ENCODE assay signal across 9 cellular contexts in genomic region chr15:67884009-67884408, GRCh38. TPM values are rescaled to one million over a fixed set of nuclear protein-coding genes. Genes with fewer than 3 reads are reported as not detected.
DNase-seq lines count a peak whose midpoint lies in the region; ATAC-seq and TF ChIP-seq lines count a peak whose summit lies in the region.
"Had no signal": no experiment of that assay in that cellular context is flagged by ENCODE, and none has a peak within 500 bp of the region (broad histone marks: within the 10 kb centered on the region; RNA-seq: fewer than 3 reads in every experiment).

No MANE protein-coding gene starts in this region.

- in situ Hi-C loops in brain microvascular endothelial cell (cut with HindIII; ENCODE audit: low pct_ligation_motif_present, low sequenced_read_pairs), result no loop called here

- 70 to 75% methylated on average over 6 of the region's 6 CpGs for WGBS in heart right ventricle, 2 donors
- WGBS in mesodermal cell (ENCODE audit: insufficient coverage in 2 of 2), 2 experiments, result 100% methylated on average over 1 of the region's 6 CpGs; no CpG with 5 or more reads in 1 of the 2 experiments
- 57 to 60% methylated on average over 6 of the region's 6 CpGs for whole genome bisulfite sequencing in aorta, 2 donors

- H3K4me1 ChIP-seq in heart right ventricle (peaks cover 0 to 57% (median 11%) of the 10 kb centered on the region in 9 donors), mesodermal cell (ENCODE audit: control insufficient read depth, insufficient read depth, low read length, poor library complexity, severe bottlenecking) (peaks cover 28% of the 10 kb centered on the region), upper lobe of right lung (peaks cover 28% of the 10 kb centered on the region), aorta (ENCODE audit: control insufficient read depth in 1 of 2, insufficient read depth in 2 of 2, low read length in 2 of 2) (no peaks in the 10 kb centered on the region)

- H3K36me3 ChIP-seq in heart right ventricle (no peaks in the 10 kb centered on the region), brain microvascular endothelial cell (replicated peaks) (no peaks in the 10 kb centered on the region), mesodermal cell (ENCODE audit: control insufficient read depth, insufficient read depth, low read length) (no peaks in the 10 kb centered on the region), upper lobe of right lung (no peaks in the 10 kb centered on the region), aorta (ENCODE audit: control insufficient read depth in 1 of 2, insufficient read depth in 2 of 2, low read length in 1 of 2) (no peaks in the 10 kb centered on the region)

- no peak for DNase-seq in heart right ventricle
- DNase-seq in Right ventricle myocardium inferior (ENCODE audit: missing footprints), result no peak
- DNase-seq in brain microvascular endothelial cell, result no peak
- DNase-seq in upper lobe of right lung, result no peak
- no peak for DNase-seq in iPS-NIHi7 (ENCODE audit: extremely low spot score)
- DNase-seq in aorta, result no peak
- no peak for DNase-seq in DMS153 (lab: John Stamatoyannopoulos, UW)

- H3K4me3 ChIP-seq in heart right ventricle (peak overlapping the region in 7 of 10 donors; percentile 36 to 64 (median 61)), brain microvascular endothelial cell (ENCODE audit: low read depth, low read length) (peak overlapping the region; percentile 55), mesodermal cell (ENCODE audit: extremely low read depth, insufficient read depth, low read length, poor library complexity, severe bottlenecking) (peak overlapping the region; percentile 40), upper lobe of right lung (peak overlapping the region; percentile 53), aorta (ENCODE audit: low read length in 2 of 2) (no peak overlapping the region)

- H3K27ac ChIP-seq in heart right ventricle (peak overlapping the region in 9 of 10 donors; percentile 61 to 87 (median 79)), brain microvascular endothelial cell (peak overlapping the region; percentile 38), mesodermal cell (ENCODE audit: low read depth, low read length, severe bottlenecking) (peak overlapping the region; percentile 73), upper lobe of right lung (peak overlapping the region; percentile 89), aorta (ENCODE audit: low read depth in 1 of 2, low read length in 2 of 2) (peak overlapping the region in 1 of 2 donors; percentile 10)

- H3K27me3 ChIP-seq in heart right ventricle (no peaks in the 10 kb centered on the region), brain microvascular endothelial cell (replicated peaks) (no peaks in the 10 kb centered on the region), upper lobe of right lung (no peaks in the 10 kb centered on the region), aorta (ENCODE audit: control insufficient read depth in 1 of 2, insufficient read depth in 2 of 2, low read length in 1 of 2) (no peaks in the 10 kb centered on the region)

- TF ChIP-seq CTCF in heart right ventricle (IDR thresholded peaks at IDR 0.05) (no peak), brain microvascular endothelial cell (IDR thresholded peaks at IDR 0.05; ENCODE audit: low read depth, low read length, missing control alignments) (no peak), upper lobe of right lung (IDR thresholded peaks at IDR 0.05) (no peak)

- intact Hi-C loops in heart right ventricle (cut with DNase I) (loop anchor here in 1 of 10 donors (10.0 kb wide), 1 partner anchor 151 kb away; no protein-coding TSS in a partner anchor), Right ventricle myocardium inferior (cut with DNase I) (no loop called here), upper lobe of right lung (cut with DNase I) (no loop called here), aorta (cut with DNase I) (no loop called here)

- ATAC-seq in heart right ventricle (peak in 2 of 8 donors; percentile 3 to 4), Right ventricle myocardium inferior (no peak), upper lobe of right lung (no peak), aorta (ENCODE audit: low FRiP score) (no peak)

- no peaks in the 10 kb centered on the region for H3K9me3 ChIP-seq in heart right ventricle
- H3K9me3 ChIP-seq in mesodermal cell (ENCODE audit: control insufficient read depth, low read length), result no peaks in the 10 kb centered on the region
- no peaks in the 10 kb centered on the region for H3K9me3 ChIP-seq in upper lobe of right lung
- H3K9me3 ChIP-seq in aorta (ENCODE audit: control insufficient read depth, low read length), result no peaks in the 10 kb centered on the region

RNA-seq across cellular contexts. Expression of gene RNU6-1, which starts 44.2 kb away (rescaled TPM):
- not detected for total RNA-seq in heart right ventricle
- polyA plus RNA-seq in heart right ventricle, result not detected
- total RNA-seq in Right ventricle myocardium inferior, result not detected
- under 0.01 TPM for polyA plus RNA-seq in mesodermal cell (2013, experiment 1 of 2)
- polyA plus RNA-seq in mesodermal cell (2013, experiment 2 of 2), result under 0.01 TPM
- not detected for total RNA-seq in upper lobe of right lung
- not detected for total RNA-seq in aorta
- not detected for polyA plus RNA-seq in aorta
- total RNA-seq: LHCN-M2 had no signal

RNA-seq across cellular contexts. Expression of gene SKOR1, which starts 58.7 kb away (rescaled TPM):
- total RNA-seq in heart right ventricle, result under 1 TPM; 0.07 to 0.40 (median 0.16) TPM
- under 1 TPM; 0.15 to 0.16 TPM for polyA plus RNA-seq in heart right ventricle
- not detected for total RNA-seq in Right ventricle myocardium inferior
- 0.26 TPM for polyA plus RNA-seq in mesodermal cell (2013, experiment 1 of 2)
- 0.20 TPM for polyA plus RNA-seq in mesodermal cell (2013, experiment 2 of 2)
- 0.52 TPM for total RNA-seq in upper lobe of right lung
- 1 to 10 TPM; 1.2 to 1.3 TPM for total RNA-seq in aorta
- 1 to 10 TPM in 1 of 2 donors, not detected in 1; 1.0 TPM for polyA plus RNA-seq in aorta

Comparison
In these comparisons a context has a peak if more than half of its experiments do, and no peak if none do; other contexts are left out.
1. H3K4me3 ChIP-seq: peak in heart right ventricle (7 of 10), brain microvascular endothelial cell (single experiment), mesodermal cell (single experiment) and upper lobe of right lung (single experiment); none in aorta (0 of 2).